Comparison of ENCODE assay signal across 1 cellular context in genomic region chr22:31561238-31561887, GRCh38.
TF ChIP-seq lines count a peak whose summit lies in the region.

No MANE protein-coding gene starts in this region.

TF ChIP-seq in HepG2, 621 proteins besides CTCF, POLR2A, EP300 and RAD21 (continued from another document):
- TF ChIP-seq CEBPZ (IDR thresholded peaks at IDR 0.05; ENCODE audit: low read length), result no peak
